Comparison of ENCODE assay signal across 1 cellular context in the genomic region with DNA sequence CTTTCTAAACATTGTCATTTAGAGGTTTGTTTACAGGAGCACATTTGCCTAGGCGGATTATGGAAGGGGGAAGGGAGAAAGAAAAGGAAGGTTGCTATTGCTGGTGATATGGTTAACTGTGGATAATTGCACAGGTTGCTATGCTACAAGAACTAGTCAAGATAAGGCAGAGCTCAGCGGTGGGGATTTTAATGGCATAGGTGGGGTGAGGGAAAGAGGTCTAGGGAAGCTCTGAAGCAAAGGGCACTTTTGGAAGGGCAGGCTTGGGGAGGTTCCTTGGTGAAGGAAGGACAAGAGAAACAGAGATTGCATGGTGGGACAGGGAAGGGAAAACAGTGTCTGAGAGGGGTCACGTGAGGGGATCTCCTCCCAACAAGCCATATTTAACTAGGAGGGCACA.
TF ChIP-seq lines count a peak whose summit lies in the region.

No MANE protein-coding gene starts in this region.

TF ChIP-seq in WTC11, 78 proteins besides CTCF, POLR2A, EP300 and RAD21 (continued from another document):
- TF ChIP-seq, protein P1, sequence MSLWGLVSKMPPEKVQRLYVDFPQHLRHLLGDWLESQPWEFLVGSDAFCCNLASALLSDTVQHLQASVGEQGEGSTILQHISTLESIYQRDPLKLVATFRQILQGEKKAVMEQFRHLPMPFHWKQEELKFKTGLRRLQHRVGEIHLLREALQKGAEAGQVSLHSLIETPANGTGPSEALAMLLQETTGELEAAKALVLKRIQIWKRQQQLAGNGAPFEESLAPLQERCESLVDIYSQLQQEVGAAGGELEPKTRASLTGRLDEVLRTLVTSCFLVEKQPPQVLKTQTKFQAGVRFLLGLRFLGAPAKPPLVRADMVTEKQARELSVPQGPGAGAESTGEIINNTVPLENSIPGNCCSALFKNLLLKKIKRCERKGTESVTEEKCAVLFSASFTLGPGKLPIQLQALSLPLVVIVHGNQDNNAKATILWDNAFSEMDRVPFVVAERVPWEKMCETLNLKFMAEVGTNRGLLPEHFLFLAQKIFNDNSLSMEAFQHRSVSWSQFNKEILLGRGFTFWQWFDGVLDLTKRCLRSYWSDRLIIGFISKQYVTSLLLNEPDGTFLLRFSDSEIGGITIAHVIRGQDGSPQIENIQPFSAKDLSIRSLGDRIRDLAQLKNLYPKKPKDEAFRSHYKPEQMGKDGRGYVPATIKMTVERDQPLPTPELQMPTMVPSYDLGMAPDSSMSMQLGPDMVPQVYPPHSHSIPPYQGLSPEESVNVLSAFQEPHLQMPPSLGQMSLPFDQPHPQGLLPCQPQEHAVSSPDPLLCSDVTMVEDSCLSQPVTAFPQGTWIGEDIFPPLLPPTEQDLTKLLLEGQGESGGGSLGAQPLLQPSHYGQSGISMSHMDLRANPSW (CRISPR knock-in tag; conservative IDR thresholded peaks at IDR 0.05; ENCODE audit: low read depth), result no peak
